25 cellular contexts compared by ENCODE assay signal in genomic region chr5:83362526-83362925, GRCh38.
DNase-seq lines count a peak whose midpoint lies in the region; ATAC-seq, FAIRE-seq and TF ChIP-seq lines count a peak whose summit lies in the region.
"Had no signal": no experiment of that assay in that cellular context is flagged by ENCODE, and none has a peak within 500 bp of the region (broad histone marks: within the 10 kb centered on the region; RNA-seq: fewer than 3 reads in every experiment).

No MANE protein-coding gene starts in this region.

- H3K18ac ChIP-seq in IMR-90 (ENCODE audit: low read depth, low read length): no peak overlapping the region

- ATAC-seq in HepG2 (no peak), right lobe of liver (no peak), IMR-90 (ENCODE audit: low read depth) (no peak), HG03159 (IDR thresholded peaks at IDR 0.05; ENCODE audit: unreplicated experiment) (no peak)
- ATAC-seq: A549; CD8-positive, alpha-beta T cell had no signal

- H3K36me3 Mint-ChIP-seq in dendritic cell treated with granulocyte-macrophage colony-stimulating factor and Interleukin-4, amounts not matched to agents 40 ng/mL and 50 ng/mL, for 4 days (ENCODE audit: low read depth): peaks cover 13% of the 10 kb centered on the region
- no peaks in the 10 kb centered on the region for H3K36me3 Mint-ChIP-seq in CD8-positive, alpha-beta memory T cell
- H3K36me3 Mint-ChIP-seq: CD8-positive, alpha-beta T cell had no signal

- H3K23ac ChIP-seq in IMR-90 (ENCODE audit: low read depth, low read length): no peak overlapping the region

- no peaks in the 10 kb centered on the region for H3K79me1 ChIP-seq in IMR-90 (ENCODE audit: low read depth in 1 of 2, low read length in 2 of 2)

- no peak overlapping the region for H3K56ac ChIP-seq in IMR-90 (ENCODE audit: extremely low read depth, insufficient read depth, low read length)

- no peak overlapping the region for H2BK5ac ChIP-seq in IMR-90 (ENCODE audit: low read depth, low read length, poor library complexity, severe bottlenecking)

- no peak for FAIRE-seq in HepG2 (lab: Jason Lieb, UNC)
- FAIRE-seq in small intestine (lab: Jason Lieb, UNC): peak; percentile 23
- FAIRE-seq: A549, GM12891, GM19239 had no signal

- H4K5ac ChIP-seq in IMR-90 (ENCODE audit: low read depth, low read length): no peak overlapping the region

- H4K8ac ChIP-seq in IMR-90 (ENCODE audit: low read depth in 2 of 2, low read length in 2 of 2): no peak overlapping the region

- H3K4me1 Mint-ChIP-seq in dendritic cell treated with granulocyte-macrophage colony-stimulating factor and Interleukin-4, amounts not matched to agents 40 ng/mL and 50 ng/mL, for 4 days (ENCODE audit: low read depth): peaks cover 34% of the 10 kb centered on the region
- no peaks in the 10 kb centered on the region for H3K4me1 Mint-ChIP-seq in CD8-positive, alpha-beta memory T cell

- POLR2A ChIA-PET in HepG2 (lab: Yijun Ruan, JAX): no interaction called here
- POLR2A ChIA-PET in IMR-90 (lab: Charles Lee; ENCODE audit: unreplicated experiment): no interaction called here
- POLR2A ChIA-PET in CD8-positive, alpha-beta memory T cell (lab: Charles Lee): no interaction called here

- no peak overlapping the region for H2BK15ac ChIP-seq in IMR-90 (ENCODE audit: low read depth, low read length)

- H2AK5ac ChIP-seq in IMR-90 (ENCODE audit: low read depth, low read length): no peak overlapping the region

- peaks cover 4% of the 10 kb centered on the region for H3K9me3 ChIP-seq in HepG2 (ENCODE audit: low read length)
- H3K9me3 ChIP-seq in right lobe of liver: no peaks in the 10 kb centered on the region
- H3K9me3 ChIP-seq in IMR-90 (ENCODE audit: control insufficient read depth, insufficient read depth, low read length): peaks cover 3% of the 10 kb centered on the region; the same call in 1 of the 2 replicates
- no peaks in the 10 kb centered on the region for H3K9me3 ChIP-seq in small intestine (ENCODE audit: control insufficient read depth, low read depth)
- H3K9me3 ChIP-seq in CD8-positive, alpha-beta memory T cell (ENCODE audit: low read length): no peaks in the 10 kb centered on the region

- peak overlapping the region; percentile 77 for H3K27ac Mint-ChIP-seq in dendritic cell treated with granulocyte-macrophage colony-stimulating factor and Interleukin-4, amounts not matched to agents 40 ng/mL and 50 ng/mL, for 4 days
- no peak overlapping the region for H3K27ac Mint-ChIP-seq in CD8-positive, alpha-beta memory T cell
- H3K27ac Mint-ChIP-seq: B cell; CD4-positive, alpha-beta T cell; CD8-positive, alpha-beta T cell had no signal

- no peaks in the 10 kb centered on the region; the same call in 1 of the 2 replicates for H3K9me1 ChIP-seq in IMR-90 (ENCODE audit: insufficient read depth, low read length)

- H2BK20ac ChIP-seq in IMR-90 (ENCODE audit: low read depth, low read length): no peak overlapping the region

- H4K20me1 ChIP-seq in HepG2 (ENCODE audit: insufficient read depth, low read length): no peaks in the 10 kb centered on the region
- no peaks in the 10 kb centered on the region for H4K20me1 ChIP-seq in IMR-90 (ENCODE audit: insufficient read depth, low read length)
- H4K20me1 ChIP-seq: BLaER1 treated with 17β-estradiol and CSF1 and Interleukin-3, amounts not matched to agents 10 nM and 100 nM had no signal

- H3K79me2 ChIP-seq in HepG2 (ENCODE audit: insufficient read depth, low read length): no peaks in the 10 kb centered on the region

- H4K91ac ChIP-seq in IMR-90 (ENCODE audit: insufficient read depth, low read depth, low read length): no peak overlapping the region

- CTCF ChIA-PET in HepG2 (lab: Yijun Ruan, JAX; ENCODE audit: low intra/inter-chr PET ratio, low total read pairs) (no interaction called here), IMR-90 (lab: Yijun Ruan, JAX) (no interaction called here)
- CTCF ChIA-PET in CD8-positive, alpha-beta memory T cell (lab: Charles Lee): no interaction called here

- H3K4me3 ChIP-seq in HepG2 (replicated peaks in 1 of 3; ENCODE audit: insufficient read depth in 1 of 3, low read depth in 2 of 3, low read length in 3 of 3): no peak overlapping the region
- H3K4me3 ChIP-seq in right lobe of liver: no peak overlapping the region
- no peak overlapping the region for H3K4me3 ChIP-seq in IMR-90 (ENCODE audit: insufficient read depth, low read depth, low read length)
- no peak overlapping the region for H3K4me3 ChIP-seq in small intestine (ENCODE audit: low read depth in 1 of 2, low read length in 2 of 2)
- no peak overlapping the region for H3K4me3 ChIP-seq in CD8-positive, alpha-beta memory T cell (ENCODE audit: low read length)
- H3K4me3 ChIP-seq: A549; BLaER1 treated with 17β-estradiol and CSF1 and Interleukin-3, amounts not matched to agents 10 nM and 100 nM had no signal

- no peak overlapping the region for H3K14ac ChIP-seq in IMR-90 (replicated peaks; ENCODE audit: low read depth, low read length)

- no peak for TF ChIP-seq POLR2A in HepG2 (IDR thresholded peaks at IDR 0.05; ENCODE audit: insufficient read depth in 1 of 2, low read depth in 2 of 2, low read length in 2 of 2)
- TF ChIP-seq POLR2A in right lobe of liver (IDR thresholded peaks at IDR 0.05): no peak
- TF ChIP-seq POLR2A in IMR-90 (IDR thresholded peaks at IDR 0.05; ENCODE audit: low read depth, low read length): no peak

- no peak overlapping the region for H3K4me2 ChIP-seq in HepG2 (ENCODE audit: low read depth, low read length)
- H3K4me2 ChIP-seq in IMR-90 (ENCODE audit: low read depth, low read length): no peak overlapping the region
- H3K4me2 ChIP-seq: A549 had no signal

- dilution Hi-C loops in IMR-90 (cut with HindIII; ENCODE audit: low sequenced_read_pairs, unreplicated experiment): no loop called here

- no TSS peak for BruUV-seq in HepG2 (replicated peaks; lab: Mats Ljungman, UMichigan)
- BruUV-seq in IMR-90 (replicated peaks; lab: Mats Ljungman, UMichigan): no TSS peak

- no peaks in the 10 kb centered on the region for H3K27me3 ChIP-seq in HepG2 (ENCODE audit: control insufficient read depth in 1 of 2, insufficient read depth in 2 of 2, low read length in 2 of 2)
- no peaks in the 10 kb centered on the region for H3K27me3 ChIP-seq in right lobe of liver
- no peaks in the 10 kb centered on the region for H3K27me3 ChIP-seq in IMR-90 (ENCODE audit: control insufficient read depth, insufficient read depth, low read length)
- H3K27me3 ChIP-seq in small intestine (ENCODE audit: control insufficient read depth in 2 of 2, insufficient read depth in 2 of 2, low read length in 2 of 2): no peaks in the 10 kb centered on the region
- H3K27me3 ChIP-seq in CD8-positive, alpha-beta memory T cell (ENCODE audit: insufficient read depth, low read length, poor library complexity, severe bottlenecking): no peaks in the 10 kb centered on the region
- H3K27me3 ChIP-seq: BLaER1 treated with 17β-estradiol and CSF1 and Interleukin-3, amounts not matched to agents 10 nM and 100 nM had no signal

- no peaks in the 10 kb centered on the region for H3K27me3 Mint-ChIP-seq in dendritic cell treated with granulocyte-macrophage colony-stimulating factor and Interleukin-4, amounts not matched to agents 40 ng/mL and 50 ng/mL, for 4 days
- H3K27me3 Mint-ChIP-seq in CD8-positive, alpha-beta memory T cell: peaks cover 2 to 3% of the 10 kb centered on the region in 2 donors
- H3K27me3 Mint-ChIP-seq: B cell; CD4-positive, alpha-beta T cell had no signal

- no peaks in the 10 kb centered on the region for H3K36me3 ChIP-seq in HepG2 (replicated peaks in 1 of 2; ENCODE audit: control insufficient read depth in 1 of 2, insufficient read depth in 2 of 2, low read length in 2 of 2)
- no peaks in the 10 kb centered on the region for H3K36me3 ChIP-seq in right lobe of liver
- H3K36me3 ChIP-seq in IMR-90 (ENCODE audit: control insufficient read depth, insufficient read depth, low read length): no peaks in the 10 kb centered on the region
- no peaks in the 10 kb centered on the region for H3K36me3 ChIP-seq in small intestine (ENCODE audit: control insufficient read depth in 2 of 2, insufficient read depth in 2 of 2, low read length in 2 of 2)
- H3K36me3 ChIP-seq in CD8-positive, alpha-beta memory T cell (ENCODE audit: insufficient read depth, low read length): no peaks in the 10 kb centered on the region

- TF ChIP-seq EP300 in HepG2 (IDR thresholded peaks at IDR 0.05; ENCODE audit: low read depth in 2 of 2, low read length in 2 of 2) (no peak), HepG2 (CRISPR knock-in tag; IDR thresholded peaks at IDR 0.05; ENCODE audit: borderline replicate concordance) (no peak)

- no peak for DNase-seq in HepG2 (ENCODE audit: low spot score)
- no peak for DNase-seq in right lobe of liver
- no peak for DNase-seq in IMR-90
- DNase-seq in small intestine: no peak
- DNase-seq in SKM-1 treated with dmso at 0.1 percent for 144 hours (lab: John Stamatoyannopoulos, UW; ENCODE audit: unreplicated experiment): no peak
- no peak for DNase-seq in CD8-positive, alpha-beta memory T cell
- DNase-seq: AML-193; CD4-positive, alpha-beta T cell; CD8-positive, alpha-beta T cell; COR-L47; DMS 273 treated with DMSO at 0.1 percent for 48 hours; DMS153; DMS53; DMS79; DND-41; EL; GF-D8 had no signal

- H2AK9ac ChIP-seq in IMR-90 (replicated peaks; ENCODE audit: low read depth, low read length, poor library complexity): no peak overlapping the region

- in situ Hi-C loops in HepG2 (cut with HindIII; ENCODE audit: extremely low pct_ligation_motif_present, low pct_unique_long_range_greater_than_20kb): no loop called here
- in situ Hi-C loops in IMR-90 (cut with MboI; ENCODE audit: low sequenced_read_pairs): no loop called here

- TF ChIP-seq CTCF in HepG2 (CRISPR knock-in tag; IDR thresholded peaks at IDR 0.05) (no peak), right lobe of liver (IDR thresholded peaks at IDR 0.05) (no peak), IMR-90 (conservative IDR thresholded peaks at IDR 0.05; ENCODE audit: low read depth, low read length) (no peak)

- H2BK120ac ChIP-seq in IMR-90 (ENCODE audit: low read depth, low read length): no peak overlapping the region

- no peak overlapping the region for H3K27ac ChIP-seq in HepG2 (ENCODE audit: extremely low read length, insufficient read depth, low read length)
- no peak overlapping the region for H3K27ac ChIP-seq in right lobe of liver
- no peak overlapping the region for H3K27ac ChIP-seq in IMR-90 (ENCODE audit: insufficient read depth, low read length)
- no peak overlapping the region for H3K27ac ChIP-seq in small intestine (ENCODE audit: low read depth in 1 of 2, low read length in 1 of 2)
- H3K27ac ChIP-seq in CD8-positive, alpha-beta memory T cell (ENCODE audit: low read depth, low read length): no peak overlapping the region
- H3K27ac ChIP-seq: 22Rv1, A549 had no signal

- TF ChIP-seq RAD21 in HepG2 (CRISPR knock-in tag; IDR thresholded peaks at IDR 0.05): no peak
- no peak for TF ChIP-seq RAD21 in IMR-90 (IDR thresholded peaks at IDR 0.05; ENCODE audit: low read length)

- 5% methylated on average over 1 of the region's 1 CpG for WGBS in HepG2 (ENCODE audit: low lambda C conversion rate)
- WGBS in right lobe of liver (ENCODE audit: insufficient coverage, low coverage, low lambda C conversion rate, missing lambda C conversion rate): 65% methylated on average over 1 of the region's 1 CpG
- no CpG with 5 or more reads among the region's 1 CpG for WGBS in IMR-90 (ENCODE audit: extremely low coverage in 2 of 2, insufficient read length in 1 of 2), 2 experiments
- 89% methylated on average over 1 of the region's 1 CpG for WGBS in small intestine, 3 donors

- no peak overlapping the region for H3K9ac ChIP-seq in HepG2 (ENCODE audit: insufficient read depth, low read depth, low read length)
- H3K9ac ChIP-seq in IMR-90 (ENCODE audit: low read depth, low read length): no peak overlapping the region

- H3K4me1 ChIP-seq in HepG2 (ENCODE audit: insufficient read depth, low read length) (no peaks in the 10 kb centered on the region), right lobe of liver (no peaks in the 10 kb centered on the region), IMR-90 (ENCODE audit: control insufficient read depth, insufficient read depth, low read length) (no peaks in the 10 kb centered on the region), small intestine (ENCODE audit: control insufficient read depth in 2 of 2, insufficient read depth in 1 of 2, low read depth in 1 of 2, low read length in 1 of 2) (no peaks in the 10 kb centered on the region)
- H3K4me1 ChIP-seq in CD8-positive, alpha-beta memory T cell (ENCODE audit: insufficient read depth, low read length): no peaks in the 10 kb centered on the region
- H3K4me1 ChIP-seq: A549 had no signal

- H3K4ac ChIP-seq in IMR-90 (ENCODE audit: low read depth, low read length): no peak overlapping the region

- intact Hi-C loops in HepG2 (cut with micrococcal nuclease; ENCODE audit: unreplicated experiment) (no loop called here), right lobe of liver (cut with DNase I) (no loop called here), IMR-90 (cut with micrococcal nuclease) (no loop called here)
- intact Hi-C loops in dendritic cell treated with granulocyte-macrophage colony-stimulating factor and Interleukin-4, amounts not matched to agents 40 ng/mL and 50 ng/mL, for 4 days (cut with micrococcal nuclease): loop anchor here (5.0 kb wide), 1 partner anchor 35 kb away; no protein-coding TSS in a partner anchor

- no peak overlapping the region for H3K4me3 Mint-ChIP-seq in dendritic cell treated with granulocyte-macrophage colony-stimulating factor and Interleukin-4, amounts not matched to agents 40 ng/mL and 50 ng/mL, for 4 days
- H3K4me3 Mint-ChIP-seq in CD8-positive, alpha-beta memory T cell: no peak overlapping the region
- H3K4me3 Mint-ChIP-seq: B cell; CD4-positive, alpha-beta T cell; CD8-positive, alpha-beta T cell had no signal

- peaks cover 10% of the 10 kb centered on the region for H3K9me3 Mint-ChIP-seq in dendritic cell treated with granulocyte-macrophage colony-stimulating factor and Interleukin-4, amounts not matched to agents 40 ng/mL and 50 ng/mL, for 4 days
- peaks cover 1 to 10% (median 3%) of the 10 kb centered on the region in 5 donors for H3K9me3 Mint-ChIP-seq in CD8-positive, alpha-beta memory T cell

- H2AFZ ChIP-seq in HepG2 (ENCODE audit: low read length) (no peak overlapping the region), IMR-90 (replicated peaks; ENCODE audit: low read length, poor library complexity) (no peak overlapping the region)
